ENCODE assay signal across 10 cellular contexts in the genomic region with DNA sequence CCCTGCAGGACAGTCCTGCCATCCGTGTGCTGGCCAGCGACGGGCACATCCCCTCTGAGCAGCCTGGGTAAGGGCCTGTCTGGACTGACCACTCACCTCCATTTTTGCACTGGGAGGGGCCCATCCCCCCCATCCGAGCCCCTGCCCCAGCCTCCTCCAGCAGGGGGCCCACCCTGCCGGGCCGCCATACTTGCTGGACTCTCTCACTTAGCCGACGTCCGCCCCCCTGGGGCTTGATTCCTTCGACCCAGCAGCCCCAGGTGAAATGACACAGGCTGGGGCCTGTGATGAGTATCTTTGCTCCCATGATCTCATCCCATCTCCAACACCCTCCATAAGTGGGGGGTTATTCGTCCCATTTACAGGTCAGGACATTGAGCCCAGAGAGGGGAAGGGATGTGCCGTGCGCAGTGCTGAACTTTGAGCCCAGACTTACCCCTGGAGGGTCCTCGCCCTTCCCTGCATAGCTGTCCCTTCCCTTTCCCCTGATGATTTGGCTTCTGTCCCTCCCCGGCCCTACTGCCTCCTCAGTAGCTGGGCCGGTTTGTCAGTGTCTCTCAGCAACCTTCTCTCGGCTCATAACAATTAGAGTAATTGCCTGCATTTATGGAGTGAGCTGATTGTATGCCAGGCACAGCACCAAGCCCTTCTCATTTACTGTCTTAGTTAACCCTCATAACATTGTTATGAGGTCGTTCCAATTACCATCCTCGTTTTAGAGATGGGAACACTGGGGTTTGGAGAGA.
DNase-seq lines count a peak whose midpoint lies in the region; ATAC-seq and TF ChIP-seq lines count a peak whose summit lies in the region.
"Had no signal": no experiment of that assay in that cellular context is flagged by ENCODE, and none has a peak within 500 bp of the region (broad histone marks: within the 10 kb centered on the region; RNA-seq: fewer than 3 reads in every experiment).

No MANE protein-coding gene starts in this region.

- no peak overlapping the region for H3K27ac ChIP-seq in brain microvascular endothelial cell
- H3K27ac ChIP-seq: SJSA1 had no signal

- H3K36me3 ChIP-seq in brain microvascular endothelial cell (replicated peaks), result no peaks in the 10 kb centered on the region
- H3K36me3 ChIP-seq: SJSA1 had no signal

- H3K36me3 Mint-ChIP-seq in stimulated activated effector memory CD8-positive, alpha-beta T cell treated with anti-CD3 and anti-CD28 coated beads, Interleukin-12 subunit alpha, Interleukin-12 subunit beta, amount 100 ng/mL, for 72 hours, result peaks cover 10% of the 10 kb centered on the region
- H3K36me3 Mint-ChIP-seq: activated naive CD8-positive, alpha-beta T cell had no signal

- in situ Hi-C loops in brain microvascular endothelial cell (cut with HindIII; ENCODE audit: low pct_ligation_motif_present, low sequenced_read_pairs), result no loop called here

- H3K4me3 Mint-ChIP-seq in stimulated activated effector memory CD8-positive, alpha-beta T cell treated with anti-CD3 and anti-CD28 coated beads, Interleukin-12 subunit alpha, Interleukin-12 subunit beta, amount 100 ng/mL, for 72 hours, result no peak overlapping the region
- H3K4me3 Mint-ChIP-seq: activated naive CD8-positive, alpha-beta T cell had no signal

- H3K27me3 ChIP-seq in brain microvascular endothelial cell (replicated peaks), result no peaks in the 10 kb centered on the region
- H3K27me3 ChIP-seq: SJSA1 had no signal

- peak; percentile 19 for DNase-seq in NCI-H446 treated with DMSO at 0.1 percent for 48 hours (lab: John Stamatoyannopoulos, UW)
- DNase-seq in NCI-H446 (lab: John Stamatoyannopoulos, UW), result no peak
- DNase-seq in epithelial cell of esophagus (ENCODE audit: low read depth), result peak; percentile 48
- DNase-seq in stimulated activated effector memory CD8-positive, alpha-beta T cell treated with anti-CD3 and anti-CD28 coated beads, Interleukin-12 subunit alpha, Interleukin-12 subunit beta, amount 100 ng/mL, for 72 hours (ENCODE audit: low spot score in 2 of 2), result no peak
- no peak for DNase-seq in brain microvascular endothelial cell
- no peak for DNase-seq in T-helper 1 cell
- DNase-seq: activated CD4-positive, alpha-beta T cell treated with anti-CD3 and anti-CD28 coated beads, Interleukin-2, amount 50 U/mL, for 1 hour; NCI-H2029 had no signal

- ATAC-seq in stimulated activated effector memory CD8-positive, alpha-beta T cell treated with anti-CD3 and anti-CD28 coated beads, Interleukin-12 subunit alpha, Interleukin-12 subunit beta, amount 100 ng/mL, for 72 hours, result no peak

- peaks cover 39% of the 10 kb centered on the region for H3K4me1 Mint-ChIP-seq in stimulated activated effector memory CD8-positive, alpha-beta T cell treated with anti-CD3 and anti-CD28 coated beads, Interleukin-12 subunit alpha, Interleukin-12 subunit beta, amount 100 ng/mL, for 72 hours

- peak overlapping the region; percentile 80 for H3K27ac Mint-ChIP-seq in stimulated activated effector memory CD8-positive, alpha-beta T cell treated with anti-CD3 and anti-CD28 coated beads, Interleukin-12 subunit alpha, Interleukin-12 subunit beta, amount 100 ng/mL, for 72 hours
- H3K27ac Mint-ChIP-seq: activated naive CD8-positive, alpha-beta T cell had no signal

- no peaks in the 10 kb centered on the region for H3K9me3 Mint-ChIP-seq in stimulated activated effector memory CD8-positive, alpha-beta T cell treated with anti-CD3 and anti-CD28 coated beads, Interleukin-12 subunit alpha, Interleukin-12 subunit beta, amount 100 ng/mL, for 72 hours

- H3K4me3 ChIP-seq in epithelial cell of esophagus (ENCODE audit: low read length), result no peak overlapping the region
- no peak overlapping the region for H3K4me3 ChIP-seq in brain microvascular endothelial cell (ENCODE audit: low read depth, low read length)
- H3K4me3 ChIP-seq: SJSA1 had no signal

- TF ChIP-seq CTCF in epithelial cell of esophagus (IDR thresholded peaks at IDR 0.05; ENCODE audit: insufficient read depth, low read depth, low read length, missing control alignments) (no peak), brain microvascular endothelial cell (IDR thresholded peaks at IDR 0.05; ENCODE audit: low read depth, low read length, missing control alignments) (no peak)

Comparison
In these comparisons a context has a peak if more than half of its experiments do, and no peak if none do; other contexts are left out.
1. DNase-seq: peak in NCI-H446 treated with DMSO at 0.1 percent for 48 hours (single experiment) and epithelial cell of esophagus (single experiment); none in NCI-H446 (0 of 2), stimulated activated effector memory CD8-positive, alpha-beta T cell treated with anti-CD3 and anti-CD28 coated beads, Interleukin-12 subunit alpha, Interleukin-12 subunit beta, amount 100 ng/mL, for 72 hours (0 of 2), brain microvascular endothelial cell (single experiment) and T-helper 1 cell (0 of 5).